8 cellular contexts compared by ENCODE assay signal in genomic region chr4:128288689-128289106, GRCh38. TPM values are rescaled to one million over a fixed set of nuclear protein-coding genes. Genes with fewer than 3 reads are reported as not detected.
DNase-seq lines count a peak whose midpoint lies in the region; ATAC-seq and TF ChIP-seq lines count a peak whose summit lies in the region.

No MANE protein-coding gene starts in this region.

- no peaks in the 10 kb centered on the region for H3K36me3 ChIP-seq in hepatocyte (replicated peaks; ENCODE audit: insufficient read depth, low read depth)
- H3K36me3 ChIP-seq in gastrocnemius medialis = no peaks in the 10 kb centered on the region

- H3K4me1 Mint-ChIP-seq in activated naive CD4-positive, alpha-beta T cell treated with anti-CD3 and anti-CD28 coated beads, Interleukin-2, amount 50 U/mL, for 24 hours = peaks cover 41% of the 10 kb centered on the region
- H3K4me1 Mint-ChIP-seq in activated T-helper 17 cell treated with anti-CD3 and anti-CD28 coated beads, Interleukin-2, amount 50 U/mL, for 72 hours = peaks cover 21% of the 10 kb centered on the region

- H3K27me3 Mint-ChIP-seq in activated naive CD4-positive, alpha-beta T cell treated with anti-CD3 and anti-CD28 coated beads, Interleukin-2, amount 50 U/mL, for 24 hours = no peaks in the 10 kb centered on the region
- no peaks in the 10 kb centered on the region for H3K27me3 Mint-ChIP-seq in activated T-helper 17 cell treated with anti-CD3 and anti-CD28 coated beads, Interleukin-2, amount 50 U/mL, for 72 hours

- H3K27ac ChIP-seq in hepatocyte = peak overlapping the region; percentile 93
- peak overlapping the region; percentile 90 to 100 (median 96) for H3K27ac ChIP-seq in gastrocnemius medialis

- TF ChIP-seq CTCF in hepatocyte (IDR thresholded peaks at IDR 0.05; ENCODE audit: poor library complexity) = no peak
- TF ChIP-seq CTCF in gastrocnemius medialis (IDR thresholded peaks at IDR 0.05 in 4 of 5, conservative IDR thresholded peaks at IDR 0.05 in 1 of 5) = no peak

- 6% methylated on average over 13 of the region's 13 CpGs for WGBS in hepatocyte (ENCODE audit: low lambda C conversion rate, missing lambda C conversion rate)

- H3K4me2 ChIP-seq in hepatocyte = peak overlapping the region; percentile 83

- TF ChIP-seq POLR2A in gastrocnemius medialis (IDR thresholded peaks at IDR 0.05) = no peak

- H3K27me3 ChIP-seq in hepatocyte = no peaks in the 10 kb centered on the region
- H3K27me3 ChIP-seq in gastrocnemius medialis = no peaks in the 10 kb centered on the region

- no peaks in the 10 kb centered on the region for H3K9me3 Mint-ChIP-seq in activated naive CD4-positive, alpha-beta T cell treated with anti-CD3 and anti-CD28 coated beads, Interleukin-2, amount 50 U/mL, for 24 hours
- H3K9me3 Mint-ChIP-seq in activated T-helper 17 cell treated with anti-CD3 and anti-CD28 coated beads, Interleukin-2, amount 50 U/mL, for 72 hours = no peaks in the 10 kb centered on the region

- H3K79me2 ChIP-seq in hepatocyte = peaks cover 40% of the 10 kb centered on the region

- peak overlapping the region; percentile 93 for H3K27ac Mint-ChIP-seq in activated naive CD4-positive, alpha-beta T cell treated with anti-CD3 and anti-CD28 coated beads, Interleukin-2, amount 50 U/mL, for 24 hours
- H3K27ac Mint-ChIP-seq in activated T-helper 17 cell treated with anti-CD3 and anti-CD28 coated beads, Interleukin-2, amount 50 U/mL, for 72 hours = peak overlapping the region; percentile 89

- no peaks in the 10 kb centered on the region for H3K9me2 ChIP-seq in hepatocyte (replicated peaks; ENCODE audit: insufficient read depth)

- no peak for DNase-seq in activated naive CD4-positive, alpha-beta T cell treated with anti-CD3 and anti-CD28 coated beads, Interleukin-2, amount 50 U/mL, for 16 hours
- peak; percentile 3 for DNase-seq in NCI-H2171 (lab: John Stamatoyannopoulos, UW)
- peak; percentile 40 for DNase-seq in hepatocyte (ENCODE audit: low spot score)
- DNase-seq in gastrocnemius medialis = no peak
- no peak for DNase-seq in HuH-7.5 (ENCODE audit: low spot score)
- DNase-seq in mesenteric fat pad (ENCODE audit: low spot score) = no peak

- H3K4me3 Mint-ChIP-seq in activated naive CD4-positive, alpha-beta T cell treated with anti-CD3 and anti-CD28 coated beads, Interleukin-2, amount 50 U/mL, for 24 hours = peak overlapping the region; percentile 88
- H3K4me3 Mint-ChIP-seq in activated T-helper 17 cell treated with anti-CD3 and anti-CD28 coated beads, Interleukin-2, amount 50 U/mL, for 72 hours = peak overlapping the region; percentile 92

- H3K36me3 Mint-ChIP-seq in activated naive CD4-positive, alpha-beta T cell treated with anti-CD3 and anti-CD28 coated beads, Interleukin-2, amount 50 U/mL, for 24 hours = peaks cover 3% of the 10 kb centered on the region
- H3K36me3 Mint-ChIP-seq in activated T-helper 17 cell treated with anti-CD3 and anti-CD28 coated beads, Interleukin-2, amount 50 U/mL, for 72 hours (ENCODE audit: low read depth) = peaks cover 32% of the 10 kb centered on the region

- intact Hi-C loops in gastrocnemius medialis (cut with DNase I; ENCODE audit: low total_unique reads) = loop anchor here (1.0 to 5.0 kb wide), 10 partner anchors 69 to 804 kb away; partner anchors contain the start of genes ABHD18, LARP1B, MFSD8 and SCLT1

- peaks cover 14% of the 10 kb centered on the region for H4K20me1 ChIP-seq in hepatocyte (ENCODE audit: insufficient read depth, poor library complexity, severe bottlenecking)

- H2AFZ ChIP-seq in hepatocyte = peak overlapping the region; percentile 66

- H3K4me3 ChIP-seq in hepatocyte (peak overlapping the region; percentile 43), gastrocnemius medialis (peak overlapping the region; percentile 81 to 98 (median 92))

- peaks cover 7% of the 10 kb centered on the region for H3K4me1 ChIP-seq in hepatocyte (ENCODE audit: insufficient read depth)
- H3K4me1 ChIP-seq in gastrocnemius medialis = peaks cover 28 to 30% of the 10 kb centered on the region in 2 donors

- H3K9me3 ChIP-seq in hepatocyte (ENCODE audit: low read depth) (no peaks in the 10 kb centered on the region), gastrocnemius medialis (no peaks in the 10 kb centered on the region)

- in situ Hi-C loops in gastrocnemius medialis (cut with MboI; ENCODE audit: low sequenced_read_pairs in 4 of 4) = loop anchor here in 1 of 4 donors (25.0 kb wide), 1 partner anchor 524 kb away; the partner anchor contains the start of gene JADE1

- ATAC-seq in activated T-helper 17 cell treated with anti-CD3 and anti-CD28 coated beads, Interleukin-2, amount 50 U/mL, for 72 hours (replicated peaks) = no peak
- no peak for ATAC-seq in gastrocnemius medialis

RNA-seq across cellular contexts. Expression of gene PGRMC2, which starts 1.1 kb away (rescaled TPM):
- 10 to 100 TPM; 43.0 to 61.8 TPM for total RNA-seq in activated T-helper 17 cell treated with anti-CD3 and anti-CD28 coated beads, Interleukin-2, amount 50 U/mL, for 72 hours
- total RNA-seq in hepatocyte (58.3 and 65.6 TPM in 2 replicates), gastrocnemius medialis (10 to 100 TPM in 3 of 4 donors, 1 to 10 TPM in 1; 8.3 to 26.7 (median 13.0) TPM), mesenteric fat pad (175 TPM)
- polyA plus RNA-seq in hepatocyte = 69.9 and 84.7 TPM in 2 replicates

Comparison
In these comparisons a context has a peak if more than half of its experiments do, and no peak if none do; other contexts are left out.
1. DNase-seq: peak in NCI-H2171 (single experiment) and hepatocyte (single experiment); none in activated naive CD4-positive, alpha-beta T cell treated with anti-CD3 and anti-CD28 coated beads, Interleukin-2, amount 50 U/mL, for 16 hours (single experiment), gastrocnemius medialis (0 of 2), HuH-7.5 (single experiment) and mesenteric fat pad (single experiment).